ENCODE assay signal across 9 cellular contexts in genomic region chr2:169933124-169933711, GRCh38.
A peak's percentile ranks its signal among the peaks of the same experiment; 100 is the strongest.
DNase-seq lines count a peak whose midpoint lies in the region; ATAC-seq and TF ChIP-seq lines count a peak whose summit lies in the region.
"Had no signal": no experiment of that assay in that cellular context is flagged by ENCODE, and none has a peak within 500 bp of the region (broad histone marks: within the 10 kb centered on the region; RNA-seq: fewer than 3 reads in every experiment).

No MANE protein-coding gene starts in this region.

- H3K27me3 ChIP-seq in lower lobe of right lung (ENCODE audit: low read depth) = no peaks in the 10 kb centered on the region
- H3K27me3 ChIP-seq: BLaER1 treated with 17β-estradiol and CSF1 and Interleukin-3, amounts not matched to agents 10 nM and 100 nM had no signal

- ATAC-seq in HG02759 (IDR thresholded peaks at IDR 0.05; ENCODE audit: unreplicated experiment) = peak; percentile 67
- ATAC-seq in lower lobe of right lung = no peak
- no peak for ATAC-seq in GM21381 (IDR thresholded peaks at IDR 0.05; ENCODE audit: unreplicated experiment)

- intact Hi-C loops in lower lobe of right lung (cut with DNase I) = no loop called here

- H3K4me1 ChIP-seq in lower lobe of right lung = no peaks in the 10 kb centered on the region

- H3K9me3 ChIP-seq in lower lobe of right lung = no peaks in the 10 kb centered on the region
- H3K9me3 ChIP-seq: BLaER1 treated with 17β-estradiol and CSF1 and Interleukin-3, amounts not matched to agents 10 nM and 100 nM had no signal

- peaks cover 15% of the 10 kb centered on the region for H3K36me3 ChIP-seq in lower lobe of right lung

- DNase-seq in NCI-H1092 treated with DMSO at 0.1 percent for 48 hours (lab: John Stamatoyannopoulos, UW) = peak; percentile 28
- no peak for DNase-seq in NCI-H1092 (lab: John Stamatoyannopoulos, UW)
- DNase-seq in NCI-H345 (lab: John Stamatoyannopoulos, UW) = peak; percentile 48
- DNase-seq in cardiac fibroblast (ENCODE audit: low read depth in 2 of 2) = peak; percentile 62 to 74
- DNase-seq in lower lobe of right lung = no peak
- DNase-seq in activated T-cell treated with anti-CD3 and anti-CD28 coated beads, Interleukin-2, amount 50 U/mL, for 1 hour = no peak

- no peak overlapping the region for H3K4me3 ChIP-seq in cardiac fibroblast (replicated peaks in 1 of 2; ENCODE audit: low read depth in 2 of 2, low read length in 2 of 2)
- H3K4me3 ChIP-seq in lower lobe of right lung = no peak overlapping the region
- H3K4me3 ChIP-seq: BLaER1 treated with 17β-estradiol and CSF1 and Interleukin-3, amounts not matched to agents 10 nM and 100 nM had no signal

- peak; percentile 76 for TF ChIP-seq CTCF in cardiac fibroblast (IDR thresholded peaks at IDR 0.05; ENCODE audit: low read depth, low read length)
- TF ChIP-seq CTCF in lower lobe of right lung (IDR thresholded peaks at IDR 0.05) = peak; percentile 38

- no peak overlapping the region for H3K27ac ChIP-seq in lower lobe of right lung
- H3K27ac ChIP-seq: BLaER1 treated with 17β-estradiol and CSF1 and Interleukin-3, amounts not matched to agents 10 nM and 100 nM had no signal

Comparison
In these comparisons a context has a peak if more than half of its experiments do, and no peak if none do; other contexts are left out.
1. DNase-seq: peak in NCI-H1092 treated with DMSO at 0.1 percent for 48 hours (single experiment), NCI-H345 (single experiment) and cardiac fibroblast (2 of 2); none in NCI-H1092 (single experiment), lower lobe of right lung (single experiment) and activated T-cell treated with anti-CD3 and anti-CD28 coated beads, Interleukin-2, amount 50 U/mL, for 1 hour (single experiment).